In the genomic region with DNA sequence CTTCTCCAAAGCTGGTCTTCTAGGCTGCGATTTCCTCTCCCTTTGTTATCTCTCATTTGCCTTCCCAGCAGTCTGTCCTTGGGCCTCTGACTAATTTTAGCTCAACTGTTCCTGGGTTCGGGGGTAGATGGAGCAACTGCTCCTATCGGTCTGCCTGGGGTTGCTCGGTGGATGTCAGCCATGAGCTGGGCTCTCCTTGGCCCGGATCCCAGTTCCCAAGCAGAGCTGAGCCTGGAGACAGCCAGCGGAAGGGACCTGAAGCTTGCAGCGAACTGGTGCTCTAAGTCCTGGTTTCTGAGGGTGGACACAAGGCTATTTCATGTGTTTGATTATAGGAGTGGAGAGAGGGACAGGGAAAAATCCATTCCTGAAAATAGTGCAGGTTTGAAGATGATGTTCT, we compare ENCODE assay signal across 21 cellular contexts.
DNase-seq lines count a peak whose midpoint lies in the region; ATAC-seq, FAIRE-seq and TF ChIP-seq lines count a peak whose summit lies in the region.
"Had no signal": no experiment of that assay in that cellular context is flagged by ENCODE, and none has a peak within 500 bp of the region (broad histone marks: within the 10 kb centered on the region; RNA-seq: fewer than 3 reads in every experiment).

No MANE protein-coding gene starts in this region.

- no peak overlapping the region for H3K4me3 Mint-ChIP-seq in natural killer cell treated with Interleukin-12 subunit alpha and Interleukin-12 subunit beta and Interleukin-15 and Interleukin-18, amount 100 ng/mL, for 72 hours
- H3K4me3 Mint-ChIP-seq: activated CD4-positive, alpha-beta memory T cell treated with anti-CD3 and anti-CD28 coated beads, Interleukin-2, amount 10 ng/mL, durations not matched to agents 7 days and 5 days; activated naive CD4-positive, alpha-beta T cell treated with anti-CD3 and anti-CD28 coated beads, Interleukin-2, amount 50 U/mL, for 24 hours; activated T-cell treated with anti-CD3 and anti-CD28 coated beads, Interleukin-2, amount 50 U/mL, for 4 hours; brain; CD8-positive, alpha-beta memory T cell; mesothelial cell of epicardium had no signal

- H2BK120ac ChIP-seq in mesendoderm (ENCODE audit: low read depth, low read length), result no peak overlapping the region

- H4K5ac ChIP-seq in mesendoderm (ENCODE audit: low read length), result no peak overlapping the region

- no peaks in the 10 kb centered on the region for H3K36me3 Mint-ChIP-seq in natural killer cell treated with Interleukin-12 subunit alpha and Interleukin-12 subunit beta and Interleukin-15 and Interleukin-18, amount 100 ng/mL, for 72 hours
- H3K36me3 Mint-ChIP-seq: activated naive CD4-positive, alpha-beta T cell treated with anti-CD3 and anti-CD28 coated beads, Interleukin-2, amount 50 U/mL, for 24 hours; brain; CD8-positive, alpha-beta memory T cell; mesothelial cell of epicardium had no signal

- ATAC-seq in natural killer cell treated with Interleukin-12 subunit alpha and Interleukin-12 subunit beta and Interleukin-15 and Interleukin-18, amount 100 ng/mL, for 72 hours, result no peak
- ATAC-seq: activated T-cell treated with anti-CD3 and anti-CD28 coated beads, Interleukin-2, amount 50 U/mL, for 4 hours; sciatic nerve had no signal

- no peaks in the 10 kb centered on the region for H3K79me1 ChIP-seq in mesendoderm (ENCODE audit: low read length)

- FAIRE-seq in urothelium cell line (lab: Jason Lieb, UNC), result no peak

- WGBS in mesendoderm (ENCODE audit: extremely low coverage, insufficient coverage, low lambda C conversion rate), result no CpG with 5 or more reads among the region's 7 CpGs

- DNase-seq in DMS 273 (lab: John Stamatoyannopoulos, UW; ENCODE audit: unreplicated experiment) (peak; percentile 76), NCI-H146 (lab: John Stamatoyannopoulos, UW) (peak; percentile 34), cerebellum (ENCODE audit: low spot score) (peak; percentile 81), mesendoderm (peak; percentile 40), NCI-H187 treated with DMSO at 0.1 percent for 48 hours (lab: John Stamatoyannopoulos, UW) (no peak), osteoblast (ENCODE audit: insufficient read length, low spot score, missing footprints) (no peak), urothelium cell line (ENCODE audit: low spot score) (no peak)
- DNase-seq in natural killer cell treated with Interleukin-12 subunit alpha and Interleukin-12 subunit beta and Interleukin-15 and Interleukin-18, amount 100 ng/mL, for 72 hours (ENCODE audit: low spot score), result no peak
- DNase-seq: activated CD4-positive, alpha-beta memory T cell treated with anti-CD3 and anti-CD28 coated beads, Interleukin-2, amount 10 ng/mL, durations not matched to agents 7 days and 5 days; activated T-cell treated with anti-CD3 and anti-CD28 coated beads, Interleukin-2, amount 50 U/mL, for 4 hours; CD8-positive, alpha-beta memory T cell; glutamatergic neuron; NCI-H2171; stomach had no signal

- H2BK15ac ChIP-seq in mesendoderm (replicated peaks; ENCODE audit: low read depth), result no peak overlapping the region

- H4K20me1 ChIP-seq in osteoblast (ENCODE audit: insufficient read depth, low read length), result no peaks in the 10 kb centered on the region

- H3K79me2 ChIP-seq in mesendoderm (ENCODE audit: control insufficient read depth, insufficient read depth, low read length), result no peaks in the 10 kb centered on the region
- no peaks in the 10 kb centered on the region for H3K79me2 ChIP-seq in osteoblast (ENCODE audit: insufficient read depth, low read length)

- no peak for TF ChIP-seq CTCF in osteoblast (IDR thresholded peaks at IDR 0.05; ENCODE audit: extremely low read depth, low read depth, low read length)

- H2AFZ ChIP-seq in osteoblast (ENCODE audit: low read length), result no peak overlapping the region

- no peak overlapping the region for H3K23ac ChIP-seq in mesendoderm (ENCODE audit: low read length)

- no peak overlapping the region for H2AK5ac ChIP-seq in mesendoderm (ENCODE audit: low read length)

- H3K27ac ChIP-seq in mesendoderm (ENCODE audit: low read depth, low read length) (no peak overlapping the region), osteoblast (ENCODE audit: low read depth, low read length) (no peak overlapping the region)
- H3K27ac ChIP-seq: neutrophil, stomach, vagina, VCaP had no signal

- H3K56ac ChIP-seq in mesendoderm (ENCODE audit: low read length), result no peak overlapping the region

- H3K27me3 ChIP-seq in mesendoderm (ENCODE audit: insufficient read depth, low read length, poor library complexity) (no peaks in the 10 kb centered on the region), osteoblast (ENCODE audit: insufficient read depth, low read length) (no peaks in the 10 kb centered on the region)
- H3K27me3 ChIP-seq: neutrophil, stomach, vagina had no signal

- H3K18ac ChIP-seq in mesendoderm (ENCODE audit: low read length), result no peak overlapping the region

- H3K4me1 ChIP-seq in mesendoderm (ENCODE audit: control insufficient read depth, low read depth, low read length) (no peaks in the 10 kb centered on the region), osteoblast (ENCODE audit: insufficient read depth, low read length) (no peaks in the 10 kb centered on the region)
- H3K4me1 ChIP-seq: stomach, vagina had no signal

- H3K9me3 ChIP-seq in osteoblast (ENCODE audit: low read depth, low read length), result no peaks in the 10 kb centered on the region
- H3K9me3 ChIP-seq: neutrophil, stomach, vagina had no signal

- H3K9ac ChIP-seq in mesendoderm (ENCODE audit: low read length), result no peak overlapping the region

- H3K27me3 Mint-ChIP-seq in natural killer cell treated with Interleukin-12 subunit alpha and Interleukin-12 subunit beta and Interleukin-15 and Interleukin-18, amount 100 ng/mL, for 72 hours, result peaks cover 2 to 9% of the 10 kb centered on the region in 2 donors
- H3K27me3 Mint-ChIP-seq: activated CD4-positive, alpha-beta memory T cell treated with anti-CD3 and anti-CD28 coated beads, Interleukin-2, amount 10 ng/mL, durations not matched to agents 7 days and 5 days had no signal

- no peaks in the 10 kb centered on the region for H3K9me3 Mint-ChIP-seq in natural killer cell treated with Interleukin-12 subunit alpha and Interleukin-12 subunit beta and Interleukin-15 and Interleukin-18, amount 100 ng/mL, for 72 hours
- H3K9me3 Mint-ChIP-seq: activated CD4-positive, alpha-beta memory T cell treated with anti-CD3 and anti-CD28 coated beads, Interleukin-2, amount 10 ng/mL, durations not matched to agents 7 days and 5 days; activated naive CD4-positive, alpha-beta T cell treated with anti-CD3 and anti-CD28 coated beads, Interleukin-2, amount 50 U/mL, for 24 hours; activated T-cell treated with anti-CD3 and anti-CD28 coated beads, Interleukin-2, amount 50 U/mL, for 4 hours; brain; mesothelial cell of epicardium had no signal

- H3K4ac ChIP-seq in mesendoderm (ENCODE audit: low read depth, low read length), result no peak overlapping the region

- no peak overlapping the region for H3K27ac Mint-ChIP-seq in natural killer cell treated with Interleukin-12 subunit alpha and Interleukin-12 subunit beta and Interleukin-15 and Interleukin-18, amount 100 ng/mL, for 72 hours
- H3K27ac Mint-ChIP-seq: activated CD4-positive, alpha-beta memory T cell treated with anti-CD3 and anti-CD28 coated beads, Interleukin-2, amount 10 ng/mL, durations not matched to agents 7 days and 5 days; activated naive CD4-positive, alpha-beta T cell treated with anti-CD3 and anti-CD28 coated beads, Interleukin-2, amount 50 U/mL, for 24 hours; brain; CD8-positive, alpha-beta memory T cell; mesothelial cell of epicardium had no signal

- H3K4me2 ChIP-seq in mesendoderm (ENCODE audit: low read length), result no peak overlapping the region
- H3K4me2 ChIP-seq in osteoblast (ENCODE audit: insufficient read depth, low read length), result no peak overlapping the region

- H3K4me1 Mint-ChIP-seq in natural killer cell treated with Interleukin-12 subunit alpha and Interleukin-12 subunit beta and Interleukin-15 and Interleukin-18, amount 100 ng/mL, for 72 hours (ENCODE audit: low read depth in 2 of 2), result no peaks in the 10 kb centered on the region
- H3K4me1 Mint-ChIP-seq: activated CD4-positive, alpha-beta memory T cell treated with anti-CD3 and anti-CD28 coated beads, Interleukin-2, amount 10 ng/mL, durations not matched to agents 7 days and 5 days; activated naive CD4-positive, alpha-beta T cell treated with anti-CD3 and anti-CD28 coated beads, Interleukin-2, amount 50 U/mL, for 24 hours; CD8-positive, alpha-beta memory T cell had no signal

- no peak overlapping the region for H2BK5ac ChIP-seq in mesendoderm (ENCODE audit: low read length)

- H3K36me3 ChIP-seq in mesendoderm (ENCODE audit: control insufficient read depth, insufficient read depth, low read length) (no peaks in the 10 kb centered on the region), osteoblast (ENCODE audit: insufficient read depth, low read length) (no peaks in the 10 kb centered on the region)
- H3K36me3 ChIP-seq: neutrophil, stomach, vagina had no signal

- no peak overlapping the region for H4K8ac ChIP-seq in mesendoderm (ENCODE audit: low read depth, low read length)

- H3K4me3 ChIP-seq in mesendoderm (ENCODE audit: low read length) (no peak overlapping the region), osteoblast (ENCODE audit: insufficient read depth, low read length) (no peak overlapping the region)
- H3K4me3 ChIP-seq: stomach, vagina had no signal

Comparison
In these comparisons a context has a peak if more than half of its experiments do, and no peak if none do; other contexts are left out.
1. DNase-seq: peak in DMS 273 (single experiment), NCI-H146 (single experiment), cerebellum (single experiment) and mesendoderm (single experiment); none in NCI-H187 treated with DMSO at 0.1 percent for 48 hours (single experiment), osteoblast (single experiment), natural killer cell treated with Interleukin-12 subunit alpha and Interleukin-12 subunit beta and Interleukin-15 and Interleukin-18, amount 100 ng/mL, for 72 hours (single experiment) and urothelium cell line (single experiment).